In genomic region chr7:129776397-129776792, GRCh38 we compare ENCODE assay signal across 16 cellular contexts.
A peak's percentile ranks its signal among the peaks of the same experiment; 100 is the strongest.
DNase-seq lines count a peak whose midpoint lies in the region; ATAC-seq and TF ChIP-seq lines count a peak whose summit lies in the region.
"Had no signal": no experiment of that assay in that cellular context is flagged by ENCODE, and none has a peak within 500 bp of the region (broad histone marks: within the 10 kb centered on the region; RNA-seq: fewer than 3 reads in every experiment).

No MANE protein-coding gene starts in this region.

- no peaks in the 10 kb centered on the region for H3K9me3 Mint-ChIP-seq in endodermal cell
- H3K9me3 Mint-ChIP-seq in stimulated activated effector memory CD8-positive, alpha-beta T cell treated with anti-CD3 and anti-CD28 coated beads, Interleukin-12 subunit alpha, Interleukin-12 subunit beta, amount 100 ng/mL, for 72 hours, result no peaks in the 10 kb centered on the region
- H3K9me3 Mint-ChIP-seq: CD4-positive, alpha-beta T cell had no signal

- no peak for TF ChIP-seq POLR2A in stomach (IDR thresholded peaks at IDR 0.05)

- intact Hi-C loops in stomach (cut with DNase I; ENCODE audit: low total_unique reads), result no loop called here

- H3K27ac Mint-ChIP-seq in endodermal cell, result no peak overlapping the region
- H3K27ac Mint-ChIP-seq in stimulated activated effector memory CD8-positive, alpha-beta T cell treated with anti-CD3 and anti-CD28 coated beads, Interleukin-12 subunit alpha, Interleukin-12 subunit beta, amount 100 ng/mL, for 72 hours, result no peak overlapping the region
- H3K27ac Mint-ChIP-seq: CD4-positive, alpha-beta T cell had no signal

- H3K27me3 Mint-ChIP-seq in endodermal cell (ENCODE audit: insufficient read depth), result peaks cover 81% of the 10 kb centered on the region

- H3K9me3 ChIP-seq in HUES64 (ENCODE audit: insufficient read depth, low read depth, low read length), result no peaks in the 10 kb centered on the region
- H3K9me3 ChIP-seq in endodermal cell (ENCODE audit: control insufficient read depth, low read length), result no peaks in the 10 kb centered on the region
- no peaks in the 10 kb centered on the region for H3K9me3 ChIP-seq in iPS-20b (ENCODE audit: insufficient read depth, low read depth, low read length)
- H3K9me3 ChIP-seq in stomach, result no peaks in the 10 kb centered on the region
- H3K9me3 ChIP-seq: A549 had no signal

- ATAC-seq in HG02798 (IDR thresholded peaks at IDR 0.05; ENCODE audit: poor library complexity, unreplicated experiment), result no peak
- no peak for ATAC-seq in stimulated activated effector memory CD8-positive, alpha-beta T cell treated with anti-CD3 and anti-CD28 coated beads, Interleukin-12 subunit alpha, Interleukin-12 subunit beta, amount 100 ng/mL, for 72 hours
- ATAC-seq: A549 had no signal

- no peaks in the 10 kb centered on the region for H3K36me3 ChIP-seq in H7 (replicated peaks; ENCODE audit: control insufficient read depth, insufficient read depth, low read length)
- no peaks in the 10 kb centered on the region for H3K36me3 ChIP-seq in HUES64 (ENCODE audit: insufficient read depth, low read length)
- no peaks in the 10 kb centered on the region for H3K36me3 ChIP-seq in endodermal cell (ENCODE audit: control insufficient read depth, insufficient read depth, low read length)
- no peaks in the 10 kb centered on the region for H3K36me3 ChIP-seq in iPS-20b (ENCODE audit: insufficient read depth, low read depth, low read length)
- H3K36me3 ChIP-seq in stomach, result no peaks in the 10 kb centered on the region

- H3K4me1 ChIP-seq in HUES64 (ENCODE audit: insufficient read depth, low read length) (peaks cover 61% of the 10 kb centered on the region), endodermal cell (ENCODE audit: control insufficient read depth, insufficient read depth, low read length) (no peaks in the 10 kb centered on the region), iPS-20b (ENCODE audit: insufficient read depth, low read length) (peaks cover 45% of the 10 kb centered on the region), stomach (peaks cover 32 to 33% (median 32%) of the 10 kb centered on the region in 4 donors)

- DNase-seq in H7, result peak; percentile 74
- peak; percentile 91 for DNase-seq in endodermal cell
- DNase-seq in stomach, result no peak
- no peak for DNase-seq in stimulated activated effector memory CD8-positive, alpha-beta T cell treated with anti-CD3 and anti-CD28 coated beads, Interleukin-12 subunit alpha, Interleukin-12 subunit beta, amount 100 ng/mL, for 72 hours (ENCODE audit: low spot score in 2 of 2)
- no peak for DNase-seq in NCI-H1105 (lab: John Stamatoyannopoulos, UW)
- DNase-seq: AML-193; C1 segment of cervical spinal cord; Calu3; CD4-positive, alpha-beta T cell; IMR-90; Kasumi-1; KBM-7 had no signal

- H3K9ac ChIP-seq in HUES64 (ENCODE audit: low read depth, low read length) (no peak overlapping the region), endodermal cell (ENCODE audit: extremely low read depth, low read length, poor library complexity, severe bottlenecking) (no peak overlapping the region), iPS-20b (ENCODE audit: low read depth, low read length) (no peak overlapping the region)

- H3K27me3 ChIP-seq in H7 (ENCODE audit: control insufficient read depth, insufficient read depth, low read length), result peaks cover 52% of the 10 kb centered on the region
- H3K27me3 ChIP-seq in HUES64 (ENCODE audit: insufficient read depth, low read length), result peaks cover 88% of the 10 kb centered on the region
- peaks cover 64% of the 10 kb centered on the region for H3K27me3 ChIP-seq in endodermal cell (ENCODE audit: control insufficient read depth, insufficient read depth, low read length, poor library complexity, severe bottlenecking)
- peaks cover 91% of the 10 kb centered on the region for H3K27me3 ChIP-seq in iPS-20b (ENCODE audit: insufficient read depth, low read length)
- H3K27me3 ChIP-seq in stomach, result peaks cover 18 to 83% (median 45%) of the 10 kb centered on the region in 3 donors

- peak overlapping the region; percentile 69; the same call in 1 of the 2 replicates for H3K27ac ChIP-seq in HUES64 (ENCODE audit: low read depth, low read length)
- no peak overlapping the region for H3K27ac ChIP-seq in endodermal cell (ENCODE audit: low read depth, low read length)
- H3K27ac ChIP-seq in iPS-20b (ENCODE audit: low read length), result no peak overlapping the region
- no peak overlapping the region for H3K27ac ChIP-seq in stomach
- H3K27ac ChIP-seq: A549 had no signal

- peak overlapping the region; percentile 10 for H3K4me3 Mint-ChIP-seq in endodermal cell
- H3K4me3 Mint-ChIP-seq in stimulated activated effector memory CD8-positive, alpha-beta T cell treated with anti-CD3 and anti-CD28 coated beads, Interleukin-12 subunit alpha, Interleukin-12 subunit beta, amount 100 ng/mL, for 72 hours, result no peak overlapping the region
- H3K4me3 Mint-ChIP-seq: CD4-positive, alpha-beta T cell had no signal

- under 1% methylated on average over 5 of the region's 5 CpGs for WGBS in HUES64
- WGBS in endodermal cell (ENCODE audit: insufficient coverage in 1 of 2, insufficient read length in 1 of 2), 2 experiments, result 41 to 60% methylated on average over 1 to 5 of the region's 5 CpGs
- 43 to 79% (median 71%) methylated on average over 5 of the region's 5 CpGs for WGBS in stomach, 5 donors

- TF ChIP-seq EP300 in stomach (IDR thresholded peaks at IDR 0.05), result no peak

- no peaks in the 10 kb centered on the region for H3K36me3 Mint-ChIP-seq in endodermal cell (ENCODE audit: low read depth)
- H3K36me3 Mint-ChIP-seq in stimulated activated effector memory CD8-positive, alpha-beta T cell treated with anti-CD3 and anti-CD28 coated beads, Interleukin-12 subunit alpha, Interleukin-12 subunit beta, amount 100 ng/mL, for 72 hours, result no peaks in the 10 kb centered on the region

- H3K4me1 Mint-ChIP-seq in endodermal cell, result peaks cover 11% of the 10 kb centered on the region
- H3K4me1 Mint-ChIP-seq in stimulated activated effector memory CD8-positive, alpha-beta T cell treated with anti-CD3 and anti-CD28 coated beads, Interleukin-12 subunit alpha, Interleukin-12 subunit beta, amount 100 ng/mL, for 72 hours, result peaks cover 6% of the 10 kb centered on the region

- TF ChIP-seq CTCF in endodermal cell (conservative IDR thresholded peaks at IDR 0.05) (no peak), stomach (IDR thresholded peaks at IDR 0.05) (no peak)

- H3K4me3 ChIP-seq in H7 (ENCODE audit: insufficient read depth, low read depth, low read length) (no peak overlapping the region), HUES64 (ENCODE audit: low read length) (peak overlapping the region; percentile 66), endodermal cell (ENCODE audit: low read length) (no peak overlapping the region), iPS-20b (ENCODE audit: low read length) (peak overlapping the region; percentile 44), stomach (no peak overlapping the region)
- H3K4me3 ChIP-seq: A549 had no signal

Comparison
In these comparisons a context has a peak if more than half of its experiments do, and no peak if none do; other contexts are left out.
1. DNase-seq: peak in H7 (single experiment) and endodermal cell (single experiment); none in stomach (single experiment), stimulated activated effector memory CD8-positive, alpha-beta T cell treated with anti-CD3 and anti-CD28 coated beads, Interleukin-12 subunit alpha, Interleukin-12 subunit beta, amount 100 ng/mL, for 72 hours (0 of 2) and NCI-H1105 (single experiment).
2. H3K4me3 ChIP-seq: peak in HUES64 (single experiment) and iPS-20b (single experiment); none in H7 (single experiment), endodermal cell (single experiment) and stomach (0 of 4).